In genomic region chr11:131460931-131461330, GRCh38 we compare ENCODE assay signal across 9 cellular contexts.
"Had no signal": no experiment of that assay in that cellular context is flagged by ENCODE, and none has a peak within 500 bp of the region (broad histone marks: within the 10 kb centered on the region; RNA-seq: fewer than 3 reads in every experiment).

No MANE protein-coding gene starts in this region.

- H3K4me3 ChIP-seq: GM23248, GM23338, HAP-1 had no signal

- H3K4me2 ChIP-seq: GM23338 had no signal

- H3K9me3 ChIP-seq: HAP-1 had no signal

- DNase-seq: GM23248, GOT3, H7, H9, HCEC 1CT, HFFc6 had no signal

- H3K36me3 ChIP-seq: HAP-1 had no signal

- H2AFZ ChIP-seq: GM23248, GM23338 had no signal

- H3K9ac ChIP-seq: GM23248 had no signal

- H3K4me1 ChIP-seq: HAP-1 had no signal

- ATAC-seq: GM23338, HCT116 had no signal

- H3K27ac ChIP-seq: GM23248 had no signal
